17 cellular contexts compared by ENCODE assay signal in the genomic region with DNA sequence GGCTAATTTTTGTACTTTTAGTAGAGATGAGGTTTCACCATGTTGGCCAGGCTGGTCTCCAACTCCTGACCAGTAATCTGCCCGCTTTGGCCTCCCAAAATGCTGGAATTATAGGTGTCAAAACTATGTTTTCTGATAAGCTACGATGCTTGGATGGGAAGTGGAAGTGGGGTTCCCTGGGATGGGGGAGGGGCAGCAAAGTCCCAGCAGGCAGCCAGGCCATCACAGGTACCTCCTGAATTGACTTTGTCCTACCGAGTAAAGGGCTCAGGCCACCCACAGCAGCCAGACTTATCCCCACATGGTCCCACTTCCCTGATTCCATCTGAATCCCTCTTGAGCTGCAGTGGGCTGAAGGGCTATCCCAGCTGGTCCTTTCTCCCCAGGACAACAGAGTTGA. TPM values are rescaled to one million over a fixed set of nuclear protein-coding genes. Genes with fewer than 3 reads are reported as not detected.
DNase-seq lines count a peak whose midpoint lies in the region; ATAC-seq, FAIRE-seq and TF ChIP-seq lines count a peak whose summit lies in the region.
"Had no signal": no experiment of that assay in that cellular context is flagged by ENCODE, and none has a peak within 500 bp of the region (broad histone marks: within the 10 kb centered on the region; RNA-seq: fewer than 3 reads in every experiment).

No MANE protein-coding gene starts in this region.

- H3K36me3 ChIP-seq in neutrophil: peaks cover 92% of the 10 kb centered on the region
- H3K36me3 ChIP-seq in upper lobe of right lung: peaks cover 29% of the 10 kb centered on the region

- H3K4me1 ChIP-seq in neutrophil (ENCODE audit: control insufficient read depth in 1 of 2, insufficient read depth in 1 of 2, low read depth in 1 of 2, low read length in 1 of 2) (peaks cover 98 to 99% of the 10 kb centered on the region in 2 experiments), upper lobe of right lung (peaks cover 32% of the 10 kb centered on the region)

- no peaks in the 10 kb centered on the region for H3K27me3 ChIP-seq in dorsolateral prefrontal cortex
- no peaks in the 10 kb centered on the region for H3K27me3 ChIP-seq in neutrophil
- no peaks in the 10 kb centered on the region for H3K27me3 ChIP-seq in upper lobe of right lung

- no peak for TF ChIP-seq CTCF in dorsolateral prefrontal cortex (IDR thresholded peaks at IDR 0.05 in 54 of 56, conservative IDR thresholded peaks at IDR 0.05 in 2 of 56; ENCODE audit: low read depth in 1 of 56, partially characterized antibody in 56 of 56)
- TF ChIP-seq CTCF in neutrophil (IDR thresholded peaks at IDR 0.05): no peak
- TF ChIP-seq CTCF in upper lobe of right lung (IDR thresholded peaks at IDR 0.05): no peak
- TF ChIP-seq CTCF in D721Med (IDR thresholded peaks at IDR 0.05; ENCODE audit: insufficient read depth, missing control alignments): no peak

- H3K9me3 ChIP-seq in neutrophil (peaks cover 6% of the 10 kb centered on the region), upper lobe of right lung (no peaks in the 10 kb centered on the region)

- peak overlapping the region; percentile 85 to 100 (median 99) for H3K27ac ChIP-seq in dorsolateral prefrontal cortex
- peak overlapping the region; percentile 95 for H3K27ac ChIP-seq in neutrophil
- no peak overlapping the region for H3K27ac ChIP-seq in upper lobe of right lung
- H3K27ac ChIP-seq: HL-60 had no signal

- no peak for ATAC-seq in Right ventricle myocardium superior (ENCODE audit: poor library complexity)
- no peak for ATAC-seq in left cardiac atrium
- ATAC-seq in upper lobe of right lung: no peak
- ATAC-seq: activated CD8-positive, alpha-beta T cell treated with anti-CD3 and anti-CD28 coated beads for 36 hours; HCT116; stimulated activated effector memory CD8-positive, alpha-beta T cell treated with anti-CD3 and anti-CD28 coated beads, Interleukin-12 subunit alpha, Interleukin-12 subunit beta, amount 100 ng/mL, for 72 hours had no signal

- DNase-seq in Right ventricle myocardium superior (peak; percentile 26), left cardiac atrium (no peak), dorsolateral prefrontal cortex (peak in 4 of 10 donors; percentile 13 to 27 (median 20)), upper lobe of right lung (peak; percentile 39), cortex of kidney (lab: John Stamatoyannopoulos, UW) (no peak), D721Med (ENCODE audit: insufficient read length, low spot score) (no peak), NCI-H748 (lab: John Stamatoyannopoulos, UW; ENCODE audit: unreplicated experiment) (no peak)
- DNase-seq: activated CD8-positive, alpha-beta T cell treated with anti-CD3 and anti-CD28 coated beads for 36 hours; effector memory CD4-positive, alpha-beta T cell; EL; NCI-H1694 had no signal

- intact Hi-C loops in Right ventricle myocardium superior (cut with DNase I): no loop called here
- intact Hi-C loops in left cardiac atrium (cut with DNase I): no loop called here
- intact Hi-C loops in dorsolateral prefrontal cortex (cut with DNase I): loop anchor here (5.0 kb wide), 1 partner anchor 122 kb away; no protein-coding TSS in a partner anchor
- intact Hi-C loops in upper lobe of right lung (cut with DNase I): no loop called here

- H3K4me3 ChIP-seq in dorsolateral prefrontal cortex: peak overlapping the region in 2 of 59 donors; percentile 1 to 48
- peak overlapping the region in 1 of 2 experiments; percentile 78 for H3K4me3 ChIP-seq in neutrophil (ENCODE audit: low read depth in 1 of 2, low read length in 1 of 2)
- no peak overlapping the region for H3K4me3 ChIP-seq in upper lobe of right lung

- FAIRE-seq in D721Med (lab: Jason Lieb, UNC): no peak
- FAIRE-seq: islet of Langerhans, urothelium cell line had no signal

RNA-seq across cellular contexts. Expression of gene FTH1, which starts 6.9 kb away (rescaled TPM):
- total RNA-seq in Right ventricle myocardium superior (2,228 TPM), left cardiac atrium (1,000 to 10,000 TPM; 2,726 to 3,432 TPM), dorsolateral prefrontal cortex (1,000 to 10,000 TPM; 2,016 to 5,225 (median 3,057) TPM), upper lobe of right lung (4,022 TPM)

RNA-seq across cellular contexts. Expression of gene BEST1, which starts 10.4 kb away (rescaled TPM):
- total RNA-seq in Right ventricle myocardium superior (1.3 TPM), left cardiac atrium (1 to 10 TPM; 3.4 to 3.9 TPM), dorsolateral prefrontal cortex (100 to 1,000 TPM in 2 of 120 experiments, 10 to 100 TPM in 118; 10.7 to 176 (median 32.0) TPM), upper lobe of right lung (9.6 TPM)

RNA-seq across cellular contexts. Expression of gene RAB3IL1, which starts 43.2 kb away (rescaled TPM):
- total RNA-seq in Right ventricle myocardium superior: 10.8 TPM
- total RNA-seq in left cardiac atrium: 10 to 100 TPM; 17.3 to 21.8 TPM
- 10 to 100 TPM in 71 of 120 experiments, 1 to 10 TPM in 49; 5.8 to 23.3 (median 10.7) TPM for total RNA-seq in dorsolateral prefrontal cortex
- 10.6 TPM for total RNA-seq in upper lobe of right lung
- total RNA-seq: activated CD8-positive, alpha-beta T cell treated with anti-CD3 and anti-CD28 coated beads for 36 hours had no signal

Comparison
In these comparisons a context has a peak if more than half of its experiments do, and no peak if none do; other contexts are left out.
1. DNase-seq: peak in Right ventricle myocardium superior (single experiment) and upper lobe of right lung (single experiment); none in left cardiac atrium (single experiment), cortex of kidney (single experiment), D721Med (single experiment) and NCI-H748 (single experiment).
2. intact Hi-C loops: an anchor here in dorsolateral prefrontal cortex (5.0 kb wide); none called in Right ventricle myocardium superior, left cardiac atrium and upper lobe of right lung.